ENCODE assay signal across 1 cellular context in the genomic region with DNA sequence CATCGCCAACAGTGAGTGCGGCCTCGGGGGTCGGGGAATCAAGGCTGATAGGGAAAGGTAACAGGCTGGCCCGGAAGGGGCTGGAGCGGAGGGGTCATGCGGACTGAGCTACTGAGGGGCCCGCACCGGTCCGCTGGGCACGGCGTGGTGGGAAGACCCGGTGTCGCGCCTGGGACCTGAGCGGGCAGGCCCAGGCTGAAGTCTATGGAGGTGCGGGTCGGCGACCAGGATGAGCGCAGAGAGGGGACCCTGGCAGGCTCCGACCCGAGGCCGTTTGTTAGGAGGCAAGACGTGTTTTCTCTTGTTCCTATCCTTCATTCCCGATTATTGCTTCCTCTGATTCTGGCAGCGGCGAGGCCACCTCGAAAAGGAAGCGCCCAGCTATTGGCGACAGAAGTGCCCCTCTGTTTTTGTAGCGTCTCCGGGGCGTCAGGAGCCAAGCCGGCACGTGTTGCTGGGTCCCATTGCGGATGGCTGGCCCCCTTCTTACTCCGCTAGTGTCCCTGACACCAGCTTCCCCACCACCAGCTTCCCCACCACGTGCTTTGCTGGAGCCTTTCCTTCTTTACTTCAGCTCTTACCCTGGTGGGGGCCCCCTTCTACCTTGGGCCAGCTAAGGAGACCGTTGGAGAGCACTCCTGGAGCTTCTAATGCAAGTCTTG.
TF ChIP-seq lines count a peak whose summit lies in the region.

No MANE protein-coding gene starts in this region.

TF ChIP-seq in GM23338, 12 proteins besides CTCF, POLR2A, EP300 and RAD21:
- TF ChIP-seq, protein P1, sequence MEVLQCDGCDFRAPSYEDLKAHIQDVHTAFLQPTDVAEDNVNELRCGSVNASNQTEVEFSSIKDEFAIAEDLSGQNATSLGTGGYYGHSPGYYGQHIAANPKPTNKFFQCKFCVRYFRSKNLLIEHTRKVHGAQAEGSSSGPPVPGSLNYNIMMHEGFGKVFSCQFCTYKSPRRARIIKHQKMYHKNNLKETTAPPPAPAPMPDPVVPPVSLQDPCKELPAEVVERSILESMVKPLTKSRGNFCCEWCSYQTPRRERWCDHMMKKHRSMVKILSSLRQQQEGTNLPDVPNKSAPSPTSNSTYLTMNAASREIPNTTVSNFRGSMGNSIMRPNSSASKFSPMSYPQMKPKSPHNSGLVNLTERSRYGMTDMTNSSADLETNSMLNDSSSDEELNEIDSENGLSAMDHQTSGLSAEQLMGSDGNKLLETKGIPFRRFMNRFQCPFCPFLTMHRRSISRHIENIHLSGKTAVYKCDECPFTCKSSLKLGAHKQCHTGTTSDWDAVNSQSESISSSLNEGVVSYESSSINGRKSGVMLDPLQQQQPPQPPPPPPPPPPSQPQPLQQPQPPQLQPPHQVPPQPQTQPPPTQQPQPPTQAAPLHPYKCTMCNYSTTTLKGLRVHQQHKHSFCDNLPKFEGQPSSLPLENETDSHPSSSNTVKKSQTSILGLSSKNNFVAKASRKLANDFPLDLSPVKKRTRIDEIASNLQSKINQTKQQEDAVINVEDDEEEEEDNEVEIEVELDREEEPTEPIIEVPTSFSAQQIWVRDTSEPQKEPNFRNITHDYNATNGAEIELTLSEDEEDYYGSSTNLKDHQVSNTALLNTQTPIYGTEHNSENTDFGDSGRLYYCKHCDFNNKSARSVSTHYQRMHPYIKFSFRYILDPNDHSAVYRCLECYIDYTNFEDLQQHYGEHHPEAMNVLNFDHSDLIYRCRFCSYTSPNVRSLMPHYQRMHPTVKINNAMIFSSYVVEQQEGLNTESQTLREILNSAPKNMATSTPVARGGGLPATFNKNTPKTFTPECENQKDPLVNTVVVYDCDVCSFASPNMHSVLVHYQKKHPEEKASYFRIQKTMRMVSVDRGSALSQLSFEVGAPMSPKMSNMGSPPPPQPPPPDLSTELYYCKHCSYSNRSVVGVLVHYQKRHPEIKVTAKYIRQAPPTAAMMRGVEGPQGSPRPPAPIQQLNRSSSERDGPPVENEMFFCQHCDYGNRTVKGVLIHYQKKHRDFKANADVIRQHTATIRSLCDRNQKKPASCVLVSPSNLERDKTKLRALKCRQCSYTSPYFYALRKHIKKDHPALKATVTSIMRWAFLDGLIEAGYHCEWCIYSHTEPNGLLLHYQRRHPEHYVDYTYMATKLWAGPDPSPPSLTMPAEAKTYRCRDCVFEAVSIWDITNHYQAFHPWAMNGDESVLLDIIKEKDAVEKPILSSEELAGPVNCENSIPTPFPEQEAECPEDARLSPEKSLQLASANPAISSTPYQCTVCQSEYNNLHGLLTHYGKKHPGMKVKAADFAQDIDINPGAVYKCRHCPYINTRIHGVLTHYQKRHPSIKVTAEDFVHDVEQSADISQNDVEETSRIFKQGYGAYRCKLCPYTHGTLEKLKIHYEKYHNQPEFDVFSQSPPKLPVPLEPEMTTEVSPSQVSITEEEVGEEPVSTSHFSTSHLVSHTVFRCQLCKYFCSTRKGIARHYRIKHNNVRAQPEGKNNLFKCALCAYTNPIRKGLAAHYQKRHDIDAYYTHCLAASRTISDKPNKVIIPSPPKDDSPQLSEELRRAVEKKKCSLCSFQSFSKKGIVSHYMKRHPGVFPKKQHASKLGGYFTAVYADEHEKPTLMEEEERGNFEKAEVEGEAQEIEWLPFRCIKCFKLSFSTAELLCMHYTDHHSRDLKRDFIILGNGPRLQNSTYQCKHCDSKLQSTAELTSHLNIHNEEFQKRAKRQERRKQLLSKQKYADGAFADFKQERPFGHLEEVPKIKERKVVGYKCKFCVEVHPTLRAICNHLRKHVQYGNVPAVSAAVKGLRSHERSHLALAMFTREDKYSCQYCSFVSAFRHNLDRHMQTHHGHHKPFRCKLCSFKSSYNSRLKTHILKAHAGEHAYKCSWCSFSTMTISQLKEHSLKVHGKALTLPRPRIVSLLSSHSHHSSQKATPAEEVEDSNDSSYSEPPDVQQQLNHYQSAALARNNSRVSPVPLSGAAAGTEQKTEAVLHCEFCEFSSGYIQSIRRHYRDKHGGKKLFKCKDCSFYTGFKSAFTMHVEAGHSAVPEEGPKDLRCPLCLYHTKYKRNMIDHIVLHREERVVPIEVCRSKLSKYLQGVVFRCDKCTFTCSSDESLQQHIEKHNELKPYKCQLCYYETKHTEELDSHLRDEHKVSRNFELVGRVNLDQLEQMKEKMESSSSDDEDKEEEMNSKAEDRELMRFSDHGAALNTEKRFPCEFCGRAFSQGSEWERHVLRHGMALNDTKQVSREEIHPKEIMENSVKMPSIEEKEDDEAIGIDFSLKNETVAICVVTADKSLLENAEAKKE (CRISPR knock-in tag; IDR thresholded peaks at IDR 0.05), result no peak
- no peak for TF ChIP-seq EZH2 (IDR thresholded peaks at IDR 0.05; ENCODE audit: low read depth, unreplicated experiment)
- no peak for TF ChIP-seq CREB1 (CRISPR knock-in tag; IDR thresholded peaks at IDR 0.05; ENCODE audit: low read depth)
- TF ChIP-seq JUNB (IDR thresholded peaks at IDR 0.05; ENCODE audit: unreplicated experiment), result no peak
- TF ChIP-seq, protein P2, sequence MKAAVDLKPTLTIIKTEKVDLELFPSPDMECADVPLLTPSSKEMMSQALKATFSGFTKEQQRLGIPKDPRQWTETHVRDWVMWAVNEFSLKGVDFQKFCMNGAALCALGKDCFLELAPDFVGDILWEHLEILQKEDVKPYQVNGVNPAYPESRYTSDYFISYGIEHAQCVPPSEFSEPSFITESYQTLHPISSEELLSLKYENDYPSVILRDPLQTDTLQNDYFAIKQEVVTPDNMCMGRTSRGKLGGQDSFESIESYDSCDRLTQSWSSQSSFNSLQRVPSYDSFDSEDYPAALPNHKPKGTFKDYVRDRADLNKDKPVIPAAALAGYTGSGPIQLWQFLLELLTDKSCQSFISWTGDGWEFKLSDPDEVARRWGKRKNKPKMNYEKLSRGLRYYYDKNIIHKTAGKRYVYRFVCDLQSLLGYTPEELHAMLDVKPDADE (IDR thresholded peaks at IDR 0.05), result no peak
- TF ChIP-seq EZH2phosphoT487 (IDR thresholded peaks at IDR 0.05; ENCODE audit: unreplicated experiment), result no peak
